Comparison of ENCODE assay signal across 8 cellular contexts in the genomic region with DNA sequence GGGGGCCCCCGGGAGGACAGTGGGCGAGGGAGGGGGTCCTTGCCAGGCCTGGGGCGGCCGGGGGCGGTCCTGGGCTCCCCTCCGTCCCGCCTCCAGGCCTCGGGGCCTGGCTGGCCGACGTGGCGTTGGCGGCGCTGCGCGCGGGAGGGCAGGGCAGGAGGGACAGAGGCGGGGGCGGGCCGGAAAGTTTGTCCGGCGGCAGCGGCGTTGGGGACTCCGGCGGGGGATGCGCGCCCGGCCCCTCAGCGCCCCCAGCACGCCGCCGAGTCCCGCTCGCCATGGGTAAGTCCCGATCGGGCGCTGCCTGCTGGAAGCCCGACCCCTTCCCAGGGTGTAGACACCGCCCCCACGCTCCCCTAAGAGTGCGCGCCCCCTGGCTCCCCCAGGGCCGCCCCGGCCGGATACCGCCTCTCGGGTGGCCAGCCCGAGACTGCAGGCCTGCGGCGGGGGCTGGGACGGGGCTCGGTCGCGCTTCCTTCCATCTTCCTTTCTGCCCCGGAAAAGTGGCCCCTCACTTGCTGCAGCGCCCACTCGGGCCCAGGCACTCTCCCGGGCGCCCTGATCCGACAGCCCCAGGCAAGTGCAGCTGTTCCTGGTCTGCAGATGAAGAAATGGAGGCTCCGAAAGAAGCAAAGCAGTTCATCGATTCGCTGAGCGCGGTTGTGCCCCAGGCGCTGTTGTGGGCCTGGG. TPM values are rescaled to one million over a fixed set of nuclear protein-coding genes. Genes with fewer than 3 reads are reported as not detected.
DNase-seq lines count a peak whose midpoint lies in the region; ATAC-seq and TF ChIP-seq lines count a peak whose summit lies in the region.

A gene (plus strand): TSS at position 191 of the 690 bp plus-strand sequence. CDS start 88 bp downstream, at position 279.

- peaks cover 7% of the 10 kb centered on the region for H3K9me3 Mint-ChIP-seq in CD8-positive, alpha-beta T cell
- no peaks in the 10 kb centered on the region for H3K9me3 Mint-ChIP-seq in endothelial cell (ENCODE audit: unreplicated experiment)

- no peaks in the 10 kb centered on the region for H3K4me1 ChIP-seq in CD8-positive, alpha-beta T cell (ENCODE audit: insufficient read depth, low read length)
- H3K4me1 ChIP-seq in transverse colon, result peaks cover 7 to 48% (median 27%) of the 10 kb centered on the region in 4 donors

- in situ Hi-C loops in transverse colon (cut with MboI; ENCODE audit: low pct_ligation_motif_present in 1 of 4, low pct_unique_long_range_greater_than_20kb in 1 of 4, low sequenced_read_pairs in 3 of 4), result no loop called here

- no peak for TF ChIP-seq CTCF in CD8-positive, alpha-beta T cell (IDR thresholded peaks at IDR 0.05)
- no peak for TF ChIP-seq CTCF in endothelial cell (IDR thresholded peaks at IDR 0.05; ENCODE audit: unreplicated experiment)
- no peak for TF ChIP-seq CTCF in transverse colon (IDR thresholded peaks at IDR 0.05)

- no peaks in the 10 kb centered on the region for H3K36me3 Mint-ChIP-seq in CD8-positive, alpha-beta T cell
- peaks cover 13% of the 10 kb centered on the region for H3K36me3 Mint-ChIP-seq in endothelial cell (ENCODE audit: low read depth, unreplicated experiment)

- no peak within 1 kb of the TSS for H3K27ac ChIP-seq in CD8-positive, alpha-beta T cell (ENCODE audit: low read depth, low read length)
- H3K27ac ChIP-seq in transverse colon, result peak within 1 kb of the TSS; percentile 84 to 94 (median 85)

- H3K9me3 ChIP-seq in CD8-positive, alpha-beta T cell (ENCODE audit: low read length), result no peaks in the 10 kb centered on the region
- H3K9me3 ChIP-seq in transverse colon, result peaks cover 0 to 7% of the 10 kb centered on the region in 2 donors

- H3K27ac Mint-ChIP-seq in CD8-positive, alpha-beta T cell, result no peak within 1 kb of the TSS
- peak within 1 kb of the TSS; percentile 53 for H3K27ac Mint-ChIP-seq in endothelial cell (ENCODE audit: unreplicated experiment)

- H3K4me3 ChIP-seq in CD8-positive, alpha-beta T cell (ENCODE audit: low read depth, low read length), result peak within 1 kb of the TSS; percentile 50
- peak within 1 kb of the TSS; percentile 45 to 77 (median 63) for H3K4me3 ChIP-seq in transverse colon

- H3K27me3 ChIP-seq in CD8-positive, alpha-beta T cell (ENCODE audit: insufficient read depth, low read length), result peaks cover 3% of the 10 kb centered on the region
- H3K27me3 ChIP-seq in transverse colon, result no peaks in the 10 kb centered on the region

- TF ChIP-seq POLR2A in transverse colon (IDR thresholded peaks at IDR 0.05) (no peak), GM18505 (IDR thresholded peaks at IDR 0.05; ENCODE audit: borderline replicate concordance, extremely low read depth, insufficient read depth, insufficient read length) (no peak)

- no peak for TF ChIP-seq EP300 in transverse colon (IDR thresholded peaks at IDR 0.05; ENCODE audit: low read depth)

- H3K4me3 Mint-ChIP-seq in CD8-positive, alpha-beta T cell, result peak within 1 kb of the TSS; percentile 76
- peak within 1 kb of the TSS; percentile 93 for H3K4me3 Mint-ChIP-seq in endothelial cell (ENCODE audit: unreplicated experiment)

- CTCF ChIA-PET in CD8-positive, alpha-beta T cell (lab: Charles Lee), result interaction anchor here (0.6 kb wide), 1 partner anchor 302 kb away, joined by 4 read pairs; no protein-coding TSS in a partner anchor

- POLR2A ChIA-PET in CD8-positive, alpha-beta T cell (lab: Charles Lee), result no interaction called here

- peaks cover 71% of the 10 kb centered on the region for H3K27me3 Mint-ChIP-seq in CD8-positive, alpha-beta T cell (ENCODE audit: low read depth)
- peaks cover 5% of the 10 kb centered on the region for H3K27me3 Mint-ChIP-seq in endothelial cell (ENCODE audit: unreplicated experiment)

- WGBS in transverse colon (ENCODE audit: low coverage in 1 of 2), 2 donors, result 5% methylated on average over 60 of the region's 66 CpGs; no CpG with 5 or more reads in 1 of the 2 donors

- no peaks in the 10 kb centered on the region for H3K36me3 ChIP-seq in CD8-positive, alpha-beta T cell (ENCODE audit: insufficient read depth, low read length)
- H3K36me3 ChIP-seq in transverse colon, result no peaks in the 10 kb centered on the region

- H3K4me1 Mint-ChIP-seq in CD8-positive, alpha-beta T cell (ENCODE audit: low read depth), result peaks cover 11% of the 10 kb centered on the region
- peaks cover 31% of the 10 kb centered on the region for H3K4me1 Mint-ChIP-seq in endothelial cell (ENCODE audit: unreplicated experiment)

- DNase-seq in CD8-positive, alpha-beta T cell, result no peak
- DNase-seq in NCI-H2227 (lab: John Stamatoyannopoulos, UW; ENCODE audit: unreplicated experiment), result peak; percentile 54
- peak; percentile 72 for DNase-seq in endothelial cell (ENCODE audit: low spot score)
- DNase-seq in mesenteric fat pad (ENCODE audit: low spot score), result no peak
- DNase-seq in transverse colon, result peak; percentile 70

- ATAC-seq in CD8-positive, alpha-beta T cell, result peak; percentile 29
- ATAC-seq in HG02885 (IDR thresholded peaks at IDR 0.05; ENCODE audit: poor library complexity, unreplicated experiment) (no peak), GM18505 (IDR thresholded peaks at IDR 0.05; ENCODE audit: unreplicated experiment) (no peak), GM19452 (IDR thresholded peaks at IDR 0.05; ENCODE audit: unreplicated experiment) (no peak)

- intact Hi-C loops in CD8-positive, alpha-beta T cell (cut with DNase I, micrococcal nuclease), result no loop called here
- intact Hi-C loops in transverse colon (cut with DNase I; ENCODE audit: low total_unique reads), result no loop called here

RNA-seq across cellular contexts. Expression of the gene that starts here (rescaled TPM):
- total RNA-seq in CD8-positive, alpha-beta T cell, result not detected
- total RNA-seq in endothelial cell (ENCODE audit: unreplicated experiment), result 19.4 TPM
- 13.1 TPM for total RNA-seq in mesenteric fat pad
- 10 to 100 TPM in 3 of 4 donors, 1 to 10 TPM in 1; 8.2 to 33.5 (median 15.2) TPM for total RNA-seq in transverse colon

Comparison
In these comparisons a context has a peak if more than half of its experiments do, and no peak if none do; other contexts are left out.
1. RNA of the gene that starts here (total RNA-seq): 19.4 TPM in endothelial cell (single experiment), 8.2 to 33.5 TPM in transverse colon and 13.1 TPM in mesenteric fat pad (single experiment); not detected in CD8-positive, alpha-beta T cell; every median in the first group is over 4 times any median in the second.
2. Peak in ATAC-seq and H3K4me3 ChIP-seq in CD8-positive, alpha-beta T cell; RNA of the gene not detected or under 1 TPM.
3. DNase-seq: peak in NCI-H2227 (single experiment), endothelial cell (single experiment) and transverse colon (single experiment); none in CD8-positive, alpha-beta T cell (0 of 7) and mesenteric fat pad (single experiment).